In the genomic region with DNA sequence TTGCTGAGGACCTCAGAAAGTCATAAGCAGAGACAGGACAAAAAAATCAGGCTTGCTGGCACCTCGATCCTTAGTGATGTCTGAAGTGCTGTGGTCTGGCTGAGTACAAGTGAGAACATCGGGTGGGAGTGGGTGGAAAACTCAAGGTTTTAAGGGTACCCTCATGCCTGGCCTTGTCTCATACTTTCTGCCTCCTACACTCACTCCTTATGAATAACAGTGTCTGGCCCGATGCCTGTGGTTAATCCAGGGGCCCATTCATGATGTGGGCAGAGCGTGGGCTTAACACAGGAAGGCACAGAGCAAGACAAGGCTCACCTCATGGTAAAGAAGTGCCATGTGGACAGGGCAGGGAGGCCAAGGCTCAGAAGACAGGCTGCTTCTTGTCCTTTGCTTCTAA, we compare ENCODE assay signal across 10 cellular contexts.
DNase-seq lines count a peak whose midpoint lies in the region; ATAC-seq lines count a peak whose summit lies in the region.
"Had no signal": no experiment of that assay in that cellular context is flagged by ENCODE, and none has a peak within 500 bp of the region (broad histone marks: within the 10 kb centered on the region; RNA-seq: fewer than 3 reads in every experiment).

No MANE protein-coding gene starts in this region.

- no peaks in the 10 kb centered on the region for H3K27me3 Mint-ChIP-seq in T-helper 2 cell treated with Interferon-gamma antibody and Interleukin-4, amounts not matched to agents 5 μg/mL and 100 μg/mL, for 36 hours (ENCODE audit: low read depth)
- no peaks in the 10 kb centered on the region for H3K27me3 Mint-ChIP-seq in central memory CD8-positive, alpha-beta T cell

- H3K4me3 Mint-ChIP-seq in T-helper 2 cell treated with Interferon-gamma antibody and Interleukin-4, amounts not matched to agents 5 μg/mL and 100 μg/mL, for 36 hours: peak overlapping the region; percentile 4
- no peak overlapping the region for H3K4me3 Mint-ChIP-seq in central memory CD8-positive, alpha-beta T cell

- peak; percentile 88 for ATAC-seq in central memory CD8-positive, alpha-beta T cell (replicated peaks; ENCODE audit: extremely low read depth, poor library complexity, severe bottlenecking)
- ATAC-seq in HG02852 (IDR thresholded peaks at IDR 0.05; ENCODE audit: unreplicated experiment) (no peak), HG02970 (IDR thresholded peaks at IDR 0.05; ENCODE audit: low FRiP score, unreplicated experiment) (no peak)

- H3K27ac Mint-ChIP-seq in T-helper 2 cell treated with Interferon-gamma antibody and Interleukin-4, amounts not matched to agents 5 μg/mL and 100 μg/mL, for 36 hours: no peak overlapping the region
- H3K27ac Mint-ChIP-seq in central memory CD8-positive, alpha-beta T cell (ENCODE audit: low read depth): no peak overlapping the region

- no peaks in the 10 kb centered on the region for H3K9me3 Mint-ChIP-seq in T-helper 2 cell treated with Interferon-gamma antibody and Interleukin-4, amounts not matched to agents 5 μg/mL and 100 μg/mL, for 36 hours
- H3K9me3 Mint-ChIP-seq in central memory CD8-positive, alpha-beta T cell: no peaks in the 10 kb centered on the region

- DNase-seq in CD1c-positive myeloid dendritic cell (ENCODE audit: extremely low spot score) (peak; percentile 79), NCI-H128 (lab: John Stamatoyannopoulos, UW; ENCODE audit: unreplicated experiment) (no peak), ACHN (no peak)
- peak; percentile 90 for DNase-seq in T-helper 2 cell treated with Interferon-gamma antibody and Interleukin-4, amounts not matched to agents 5 μg/mL and 100 μg/mL, for 36 hours (ENCODE audit: low spot score)
- peak in 1 of 2 donors; percentile 24 for DNase-seq in central memory CD8-positive, alpha-beta T cell (ENCODE audit: low spot score in 2 of 2)
- peak; percentile 81 for DNase-seq in stimulated activated CD4-positive, alpha-beta T cell treated with anti-CD3 and anti-CD28 coated beads, Interleukin-15, amount 100 ng/mL, for 24 hours
- DNase-seq: NCI-H2029, WERI-Rb-1 had no signal

- in situ Hi-C loops in ACHN (cut with HindIII; ENCODE audit: low pct_ligation_motif_present, low pct_unique_long_range_greater_than_20kb, low sequenced_read_pairs): no loop called here

- peaks cover 39% of the 10 kb centered on the region for H3K4me1 Mint-ChIP-seq in T-helper 2 cell treated with Interferon-gamma antibody and Interleukin-4, amounts not matched to agents 5 μg/mL and 100 μg/mL, for 36 hours (ENCODE audit: low read depth)
- peaks cover 26% of the 10 kb centered on the region for H3K4me1 Mint-ChIP-seq in central memory CD8-positive, alpha-beta T cell

- H3K36me3 Mint-ChIP-seq in T-helper 2 cell treated with Interferon-gamma antibody and Interleukin-4, amounts not matched to agents 5 μg/mL and 100 μg/mL, for 36 hours (ENCODE audit: low read depth): peaks cover 31% of the 10 kb centered on the region
- H3K36me3 Mint-ChIP-seq in central memory CD8-positive, alpha-beta T cell (ENCODE audit: insufficient read depth): peaks cover 5% of the 10 kb centered on the region

Comparison
In these comparisons a context has a peak if more than half of its experiments do, and no peak if none do; other contexts are left out.
1. DNase-seq: peak in CD1c-positive myeloid dendritic cell (single experiment), T-helper 2 cell treated with Interferon-gamma antibody and Interleukin-4, amounts not matched to agents 5 μg/mL and 100 μg/mL, for 36 hours (single experiment) and stimulated activated CD4-positive, alpha-beta T cell treated with anti-CD3 and anti-CD28 coated beads, Interleukin-15, amount 100 ng/mL, for 24 hours (single experiment); none in NCI-H128 (single experiment) and ACHN (single experiment).